ENCODE assay signal across 14 cellular contexts in genomic region chr2:118086024-118086633, GRCh38. TPM values are rescaled to one million over a fixed set of nuclear protein-coding genes. Genes with fewer than 3 reads are reported as not detected.
A peak's percentile ranks its signal among the peaks of the same experiment; 100 is the strongest.
DNase-seq lines count a peak whose midpoint lies in the region; ATAC-seq and TF ChIP-seq lines count a peak whose summit lies in the region.
"Had no signal": no experiment of that assay in that cellular context is flagged by ENCODE, and none has a peak within 500 bp of the region (broad histone marks: within the 10 kb centered on the region; RNA-seq: fewer than 3 reads in every experiment).

No MANE protein-coding gene starts in this region.

- TF ChIP-seq CTCF in HCT116 (IDR thresholded peaks at IDR 0.05 in 2 of 3, conservative IDR thresholded peaks at IDR 0.05 in 1 of 3; ENCODE audit: borderline replicate concordance in 1 of 3, insufficient read depth in 1 of 3, low read depth in 2 of 3, low read length in 2 of 3), result no peak
- TF ChIP-seq CTCF in liver (IDR thresholded peaks at IDR 0.05; ENCODE audit: low read depth, low read length, missing input control), result no peak
- TF ChIP-seq CTCF in stomach (IDR thresholded peaks at IDR 0.05), result no peak

- BruUV-seq in HCT116 (replicated peaks; lab: Mats Ljungman, UMichigan), result no TSS peak

- WGBS in liver, result 50% methylated on average over 3 of the region's 3 CpGs
- WGBS in stomach, 5 donors, result 29 to 66% (median 41%) methylated on average over 3 of the region's 3 CpGs

- H2AFZ ChIP-seq in HCT116 (ENCODE audit: low read depth, low read length, poor library complexity, severe bottlenecking), result no peak overlapping the region

- H3K27ac ChIP-seq in HCT116 (ENCODE audit: low read depth, low read length), result no peak overlapping the region
- peak overlapping the region; percentile 95 to 96 for H3K27ac ChIP-seq in liver (ENCODE audit: low read depth in 1 of 2, low read length in 2 of 2)
- H3K27ac ChIP-seq in stomach, result peak overlapping the region in 4 of 5 donors; percentile 35 to 88 (median 70)
- H3K27ac ChIP-seq: C4-2B had no signal

- no peak overlapping the region for H3K4me3 ChIP-seq in HCT116 (replicated peaks in 1 of 2; ENCODE audit: low read depth in 1 of 2, low read length in 2 of 2)
- no peak overlapping the region for H3K4me3 ChIP-seq in liver (ENCODE audit: low read depth in 1 of 3, low read length in 3 of 3)
- no peak overlapping the region for H3K4me3 ChIP-seq in stomach
- H3K4me3 ChIP-seq: HAP-1 had no signal

- no peaks in the 10 kb centered on the region for H3K9me2 ChIP-seq in HCT116 (ENCODE audit: insufficient read depth)

- no peaks in the 10 kb centered on the region for H4K20me1 ChIP-seq in HCT116 (ENCODE audit: insufficient read depth)

- H3K4me2 ChIP-seq in HCT116 (ENCODE audit: low read length), result peak overlapping the region; percentile 22; the same call in 1 of the 2 replicates

- TF ChIP-seq POLR2A in HCT116 (IDR thresholded peaks at IDR 0.05; ENCODE audit: borderline replicate concordance, extremely low read depth, insufficient read depth, insufficient read length), result no peak
- TF ChIP-seq POLR2A in stomach (IDR thresholded peaks at IDR 0.05), result no peak

- no peak overlapping the region for H3K9ac ChIP-seq in HCT116 (ENCODE audit: low read length)
- H3K9ac ChIP-seq in liver (ENCODE audit: low read depth in 1 of 2, low read length in 2 of 2), result peak overlapping the region in 1 of 2 donors; percentile 46

- H3K9me3 ChIP-seq in HCT116 (ENCODE audit: control insufficient read depth in 1 of 2, insufficient read depth in 1 of 2, low read depth in 1 of 2, low read length in 2 of 2) (no peaks in the 10 kb centered on the region), liver (ENCODE audit: control insufficient read depth in 4 of 4, low read length in 3 of 4) (no peaks in the 10 kb centered on the region), stomach (no peaks in the 10 kb centered on the region)
- H3K9me3 ChIP-seq: BE2C, HAP-1 had no signal

- H3K79me2 ChIP-seq in HCT116 (ENCODE audit: insufficient read depth, low read length), result peaks cover 27% of the 10 kb centered on the region

- no peak for DNase-seq in HCT116 (ENCODE audit: low read depth, low spot score)
- DNase-seq in SW480 (ENCODE audit: low spot score), result peak; percentile 76
- no peak for DNase-seq in stomach
- DNase-seq in NAMALWA (ENCODE audit: low spot score), result no peak
- no peak for DNase-seq in midbrain (lab: John Stamatoyannopoulos, UW)
- DNase-seq: BE2C; CD4-positive, alpha-beta memory T cell; DND-41; GDM1; HFFc6 had no signal

- CTCF ChIA-PET in HCT116 (lab: Charles Lee), result interaction anchor here (1.2 kb wide), 1 partner anchor 83 kb away, joined by 3 read pairs; no protein-coding TSS in a partner anchor

- RAD21 ChIA-PET in HCT116 (lab: Charles Lee; ENCODE audit: low non-redundant PET in 1 of 2, low total read pairs in 2 of 2, uncharacterized antibody in 2 of 2, unreplicated experiment in 2 of 2), result interaction anchor here in 1 of 2 experiments (0.6 kb wide), 1 partner anchor 270 kb away, joined by 3 read pairs; no protein-coding TSS in a partner anchor

- POLR2A ChIA-PET in HCT116 (lab: Charles Lee), result interaction anchor here (1.1 kb wide), 1 partner anchor 100 kb away, joined by 3 read pairs; no protein-coding TSS in a partner anchor

- TF ChIP-seq RAD21 in HCT116 (IDR thresholded peaks at IDR 0.05; ENCODE audit: low read depth), result no peak
- no peak for TF ChIP-seq RAD21 in liver (IDR thresholded peaks at IDR 0.05)

- ATAC-seq in HCT116, result no peak
- no peak for ATAC-seq in activated CD4-positive, CD25-positive, alpha-beta regulatory T cell treated with anti-CD3 and anti-CD28 coated beads, Interleukin-2, amount 50 U/mL, for 24 hours

- no peaks in the 10 kb centered on the region for H3K36me3 ChIP-seq in HCT116 (ENCODE audit: control insufficient read depth in 1 of 2, insufficient read depth in 2 of 2, low read length in 2 of 2)
- no peaks in the 10 kb centered on the region for H3K36me3 ChIP-seq in liver (ENCODE audit: control insufficient read depth in 4 of 4, insufficient read depth in 3 of 4, low read depth in 1 of 4, low read length in 3 of 4)
- no peaks in the 10 kb centered on the region for H3K36me3 ChIP-seq in stomach
- H3K36me3 ChIP-seq: BE2C, HAP-1 had no signal

- H3K4me1 ChIP-seq in HCT116 (ENCODE audit: control insufficient read depth in 1 of 2, insufficient read depth in 2 of 2, low read length in 2 of 2), result peaks cover 10 to 39% of the 10 kb centered on the region in 2 experiments
- H3K4me1 ChIP-seq in liver (ENCODE audit: control insufficient read depth in 4 of 4, insufficient read depth in 4 of 4, low read length in 3 of 4), result peaks cover 2 to 38% (median 23%) of the 10 kb centered on the region in 4 donors
- peaks cover 0 to 53% (median 35%) of the 10 kb centered on the region in 4 donors for H3K4me1 ChIP-seq in stomach
- H3K4me1 ChIP-seq: BE2C had no signal

- H3K27me3 ChIP-seq in HCT116 (ENCODE audit: insufficient read depth, low read length), result no peaks in the 10 kb centered on the region
- H3K27me3 ChIP-seq in liver (ENCODE audit: control insufficient read depth in 4 of 4, insufficient read depth in 4 of 4, low read length in 3 of 4), result no peaks in the 10 kb centered on the region
- H3K27me3 ChIP-seq in stomach, result no peaks in the 10 kb centered on the region

- TF ChIP-seq EP300 in stomach (IDR thresholded peaks at IDR 0.05), result no peak

- intact Hi-C loops in HCT116 (cut with micrococcal nuclease), result no loop called here
- intact Hi-C loops in stomach (cut with DNase I; ENCODE audit: low total_unique reads), result no loop called here

TF ChIP-seq in HCT116, 20 proteins besides CTCF, POLR2A, EP300 and RAD21 (continues in another document):
- no peak for TF ChIP-seq CBX3 (IDR thresholded peaks at IDR 0.05; ENCODE audit: low read depth)
- TF ChIP-seq YY1 (IDR thresholded peaks at IDR 0.05; ENCODE audit: extremely low read depth, insufficient replicate concordance, low read depth, low read length), result no peak
- no peak for TF ChIP-seq REST (IDR thresholded peaks at IDR 0.05; ENCODE audit: low read depth)

TF ChIP-seq in liver, 16 proteins besides CTCF, POLR2A, EP300 and RAD21 (continues in another document):
- no peak for TF ChIP-seq FOXA1 (IDR thresholded peaks at IDR 0.05)
- no peak for TF ChIP-seq MAX (IDR thresholded peaks at IDR 0.05)
- no peak for TF ChIP-seq REST (IDR thresholded peaks at IDR 0.05)
- TF ChIP-seq ZBTB33 (IDR thresholded peaks at IDR 0.05), result no peak
- TF ChIP-seq HNF4A (conservative IDR thresholded peaks at IDR 0.05), result no peak
- TF ChIP-seq ATF3 (IDR thresholded peaks at IDR 0.05), result no peak
- TF ChIP-seq TAF1 (conservative IDR thresholded peaks at IDR 0.05), result no peak
- no peak for TF ChIP-seq SP1 (IDR thresholded peaks at IDR 0.05)
- no peak for TF ChIP-seq JUND (IDR thresholded peaks at IDR 0.05)
- no peak for TF ChIP-seq FOXA2 (IDR thresholded peaks at IDR 0.05)
- TF ChIP-seq HNF4G (IDR thresholded peaks at IDR 0.05), result no peak
- no peak for TF ChIP-seq RXRA (IDR thresholded peaks at IDR 0.05)
- no peak for TF ChIP-seq GABPA (IDR thresholded peaks at IDR 0.05 in 1 of 2, conservative IDR thresholded peaks at IDR 0.05 in 1 of 2)

RNA-seq across cellular contexts. Expression of gene INSIG2, which starts 2.1 kb away (rescaled TPM):
- total RNA-seq in HCT116 (2021; ENCODE audit: unreplicated experiment) (21.8 TPM), liver (10 to 100 TPM; 11.3 to 16.6 TPM), stomach (10 to 100 TPM in 3 of 5 donors, 1 to 10 TPM in 2; 6.7 to 37.8 (median 11.1) TPM)
- 30.1 and 30.6 TPM in 2 replicates for polyA plus RNA-seq in HCT116 (2012)
- polyA plus RNA-seq in liver (10 to 100 TPM; 14.7 to 18.5 TPM), stomach (10 to 100 TPM in 1 of 3 donors, 1 to 10 TPM in 2; 9.5 to 11.9 (median 9.6) TPM)
